ENCODE assay signal across 23 cellular contexts in genomic region chr16:70765491-70765890, GRCh38.
"Had no signal": no experiment of that assay in that cellular context is flagged by ENCODE, and none has a peak within 500 bp of the region (broad histone marks: within the 10 kb centered on the region; RNA-seq: fewer than 3 reads in every experiment).

No MANE protein-coding gene starts in this region.

- DNase-seq: cerebellar nuclear complex; cortex of kidney; dorsolateral prefrontal cortex; effector CD8-positive, alpha-beta T cell; hippocampal formation; kidney glomerular epithelial cell; left lung; lower lobe of right lung; midbrain; occipital lobe; psoas muscle; retina; right lobe of liver; spleen; stimulated activated CD4-positive, alpha-beta T cell treated with anti-CD3 and anti-CD28 coated beads, Interleukin-2, amount 100 ng/mL, for 24 hours; stimulated activated CD4-positive, alpha-beta T cell treated with anti-CD3 and anti-CD28 coated beads, Interleukin-4, amount 100 ng/mL, for 4 hours; stimulated activated naive CD4-positive, alpha-beta T cell had no signal

- H3K4me2 ChIP-seq: neural progenitor cell had no signal

- H3K9me3 ChIP-seq: heart left ventricle, left lung, lower lobe of right lung, pancreas, psoas muscle, right lobe of liver, spleen had no signal

- H3K27ac ChIP-seq: heart left ventricle, left lung, lower lobe of right lung, neural progenitor cell, pancreas, psoas muscle, right lobe of liver, spleen had no signal

- FAIRE-seq: frontal cortex, pancreas had no signal

- H3K27me3 ChIP-seq: dorsolateral prefrontal cortex, heart left ventricle, left lung, neural progenitor cell, pancreas, right lobe of liver, spleen had no signal

- H3K36me3 ChIP-seq: neural progenitor cell had no signal

- H2AFZ ChIP-seq: neural progenitor cell had no signal

- H3K4me1 ChIP-seq: heart left ventricle, left lung, lower lobe of right lung, neural progenitor cell, pancreas had no signal

- H3K9ac ChIP-seq: neural progenitor cell had no signal

- ATAC-seq: esophagus mucosa; left lung; lower lobe of right lung; natural killer cell treated with Interleukin-12 subunit alpha and Interleukin-12 subunit beta and Interleukin-15 and Interleukin-18, amount 100 ng/mL, for 72 hours; pancreas; psoas muscle; right lobe of liver had no signal

- H3K4me3 ChIP-seq: dorsolateral prefrontal cortex, heart left ventricle, left lung, lower lobe of right lung, neural progenitor cell, pancreas, psoas muscle, right lobe of liver, spleen had no signal
